Comparison of ENCODE assay signal across 20 cellular contexts in genomic region chr5:60916646-60917045, GRCh38.
"Had no signal": no experiment of that assay in that cellular context is flagged by ENCODE, and none has a peak within 500 bp of the region (broad histone marks: within the 10 kb centered on the region; RNA-seq: fewer than 3 reads in every experiment).

No MANE protein-coding gene starts in this region.

- H3K9me3 ChIP-seq: neutrophil, thyroid gland had no signal

- H3K27me3 ChIP-seq: neutrophil, thyroid gland had no signal

- H3K27ac ChIP-seq: epithelial cell of prostate, neutrophil, thyroid gland had no signal

- H3K4me1 ChIP-seq: thyroid gland had no signal

- H3K4me3 ChIP-seq: thyroid gland had no signal

- ATAC-seq: activated CD8-positive, alpha-beta T cell treated with anti-CD3 and anti-CD28 coated beads, Interleukin-2, amount 10 ng/mL, durations not matched to agents 7 days and 5 days; activated T-cell treated with anti-CD3 and anti-CD28 coated beads, Interleukin-2, amount 50 U/mL, for 72 hours; effector memory CD8-positive, alpha-beta T cell; natural killer cell; stimulated activated naive B cell treated with anti-CD40 and anti-IgM and Interleukin-4, amounts not matched to agents 10 μg/mL and 1 μg/mL and 100 μg/mL, for 72 hours; WTC11 had no signal

- DNase-seq: activated CD4-positive, alpha-beta T cell treated with anti-CD3 and anti-CD28 coated beads for 4 hours; activated CD8-positive, alpha-beta memory T cell treated with anti-CD3 and anti-CD28 coated beads, Interleukin-2, amount 50 U/mL, for 4 hours; activated CD8-positive, alpha-beta T cell treated with anti-CD3 and anti-CD28 coated beads, Interleukin-2, amount 10 ng/mL, durations not matched to agents 7 days and 5 days; activated gamma-delta T cell; activated T-cell treated with anti-CD3 and anti-CD28 coated beads, Interleukin-2, amount 50 U/mL, for 72 hours; cerebellar nuclear complex; dermis blood vessel endothelial cell; effector memory CD8-positive, alpha-beta T cell; hippocampal formation; mesendoderm; natural killer cell; retina; stimulated activated CD4-positive, alpha-beta T cell treated with anti-CD3 and anti-CD28 coated beads, Interleukin-15, amount 100 ng/mL, for 24 hours; stimulated activated CD4-positive, alpha-beta T cell treated with anti-CD3 and anti-CD28 coated beads, Interleukin-4, amount 100 ng/mL, for 1 hour; stimulated activated naive B cell treated with anti-CD40 and anti-IgM and Interleukin-4, amounts not matched to agents 10 μg/mL and 1 μg/mL and 100 μg/mL, for 72 hours; T-helper 2 cell; thyroid gland had no signal

- H3K36me3 ChIP-seq: neutrophil had no signal
